In genomic region chr4:138967313-138967712, GRCh38 we compare ENCODE assay signal across 11 cellular contexts. TPM values are rescaled to one million over a fixed set of nuclear protein-coding genes. Genes with fewer than 3 reads are reported as not detected.
A peak's percentile ranks its signal among the peaks of the same experiment; 100 is the strongest.
DNase-seq lines count a peak whose midpoint lies in the region; ATAC-seq and TF ChIP-seq lines count a peak whose summit lies in the region.
"Had no signal": no experiment of that assay in that cellular context is flagged by ENCODE, and none has a peak within 500 bp of the region (broad histone marks: within the 10 kb centered on the region; RNA-seq: fewer than 3 reads in every experiment).

No MANE protein-coding gene starts in this region.

- H3K36me3 Mint-ChIP-seq in activated CD4-positive, alpha-beta T cell treated with anti-CD3 and anti-CD28 coated beads, Interleukin-2, amount 10 ng/mL, durations not matched to agents 24 days and 14 days (ENCODE audit: low read depth) = no peaks in the 10 kb centered on the region
- H3K36me3 Mint-ChIP-seq in T-helper 17 cell (ENCODE audit: low read depth) = no peaks in the 10 kb centered on the region

- no peak overlapping the region for H3K27ac Mint-ChIP-seq in activated CD4-positive, alpha-beta T cell treated with anti-CD3 and anti-CD28 coated beads, Interleukin-2, amount 10 ng/mL, durations not matched to agents 24 days and 14 days
- no peak overlapping the region for H3K27ac Mint-ChIP-seq in T-helper 17 cell
- H3K27ac Mint-ChIP-seq: activated T-cell treated with anti-CD3 and anti-CD28 coated beads, Interleukin-2, amount 50 U/mL, for 24 hours had no signal

- H3K4me3 ChIP-seq in fibroblast of mammary gland (ENCODE audit: control insufficient read depth, low read depth, low read length) = no peak overlapping the region

- no peaks in the 10 kb centered on the region for H3K9me3 ChIP-seq in T-helper 17 cell (ENCODE audit: control insufficient read depth, low read length, poor library complexity, severe bottlenecking)

- intact Hi-C loops in activated CD4-positive, alpha-beta T cell treated with anti-CD3 and anti-CD28 coated beads, Interleukin-2, amount 10 ng/mL, durations not matched to agents 24 days and 14 days (cut with micrococcal nuclease) = no loop called here

- H3K4me1 Mint-ChIP-seq in activated CD4-positive, alpha-beta T cell treated with anti-CD3 and anti-CD28 coated beads, Interleukin-2, amount 10 ng/mL, durations not matched to agents 24 days and 14 days = no peaks in the 10 kb centered on the region
- H3K4me1 Mint-ChIP-seq in T-helper 17 cell = no peaks in the 10 kb centered on the region

- TF ChIP-seq CTCF in fibroblast of mammary gland (conservative IDR thresholded peaks at IDR 0.05; ENCODE audit: control insufficient read depth, insufficient read depth, low read depth, low read length) = no peak

- H3K27me3 Mint-ChIP-seq in activated CD4-positive, alpha-beta T cell treated with anti-CD3 and anti-CD28 coated beads, Interleukin-2, amount 10 ng/mL, durations not matched to agents 24 days and 14 days = no peaks in the 10 kb centered on the region
- H3K27me3 Mint-ChIP-seq in T-helper 17 cell = no peaks in the 10 kb centered on the region

- peak; percentile 98 for ATAC-seq in GM18511 (IDR thresholded peaks at IDR 0.05; ENCODE audit: unreplicated experiment)
- ATAC-seq in GM21515 (IDR thresholded peaks at IDR 0.05; ENCODE audit: unreplicated experiment) = peak; percentile 84
- ATAC-seq in HG03159 (IDR thresholded peaks at IDR 0.05; ENCODE audit: unreplicated experiment) = peak; percentile 97
- no peak for ATAC-seq in T-helper 17 cell
- ATAC-seq: SK-N-SH treated with all-trans-retinoic acid at 6 μM for 48 hours had no signal

- H3K9me3 Mint-ChIP-seq in activated CD4-positive, alpha-beta T cell treated with anti-CD3 and anti-CD28 coated beads, Interleukin-2, amount 10 ng/mL, durations not matched to agents 24 days and 14 days = no peaks in the 10 kb centered on the region
- H3K9me3 Mint-ChIP-seq: activated T-cell treated with anti-CD3 and anti-CD28 coated beads, Interleukin-2, amount 50 U/mL, for 24 hours had no signal

- DNase-seq in fibroblast of mammary gland (ENCODE audit: low read depth) = peak; percentile 66
- no peak for DNase-seq in SW 1271 (lab: John Stamatoyannopoulos, UW)
- DNase-seq in iPS-NIHi7 (ENCODE audit: extremely low spot score) = no peak
- no peak for DNase-seq in activated CD4-positive, alpha-beta T cell treated with anti-CD3 and anti-CD28 coated beads, Interleukin-2, amount 10 ng/mL, durations not matched to agents 24 days and 14 days
- DNase-seq in T-helper 17 cell = no peak
- DNase-seq: activated T-cell treated with anti-CD3 and anti-CD28 coated beads, Interleukin-2, amount 50 U/mL, for 24 hours; NCI-H187 treated with DMSO at 0.1 percent for 48 hours had no signal

- H3K4me3 Mint-ChIP-seq in activated CD4-positive, alpha-beta T cell treated with anti-CD3 and anti-CD28 coated beads, Interleukin-2, amount 10 ng/mL, durations not matched to agents 24 days and 14 days = no peak overlapping the region
- no peak overlapping the region for H3K4me3 Mint-ChIP-seq in T-helper 17 cell
- H3K4me3 Mint-ChIP-seq: activated T-cell treated with anti-CD3 and anti-CD28 coated beads, Interleukin-2, amount 50 U/mL, for 24 hours had no signal

RNA-seq across cellular contexts. Expression of gene NOCT, which starts 48.3 kb away (rescaled TPM):
- total RNA-seq in activated CD4-positive, alpha-beta T cell treated with anti-CD3 and anti-CD28 coated beads, Interleukin-2, amount 10 ng/mL, durations not matched to agents 24 days and 14 days = 21.3 and 25.3 TPM in 2 replicates
- total RNA-seq in T-helper 17 cell = 10 to 100 TPM; 23.3 to 24.0 TPM
